20 cellular contexts compared by ENCODE assay signal in the genomic region with DNA sequence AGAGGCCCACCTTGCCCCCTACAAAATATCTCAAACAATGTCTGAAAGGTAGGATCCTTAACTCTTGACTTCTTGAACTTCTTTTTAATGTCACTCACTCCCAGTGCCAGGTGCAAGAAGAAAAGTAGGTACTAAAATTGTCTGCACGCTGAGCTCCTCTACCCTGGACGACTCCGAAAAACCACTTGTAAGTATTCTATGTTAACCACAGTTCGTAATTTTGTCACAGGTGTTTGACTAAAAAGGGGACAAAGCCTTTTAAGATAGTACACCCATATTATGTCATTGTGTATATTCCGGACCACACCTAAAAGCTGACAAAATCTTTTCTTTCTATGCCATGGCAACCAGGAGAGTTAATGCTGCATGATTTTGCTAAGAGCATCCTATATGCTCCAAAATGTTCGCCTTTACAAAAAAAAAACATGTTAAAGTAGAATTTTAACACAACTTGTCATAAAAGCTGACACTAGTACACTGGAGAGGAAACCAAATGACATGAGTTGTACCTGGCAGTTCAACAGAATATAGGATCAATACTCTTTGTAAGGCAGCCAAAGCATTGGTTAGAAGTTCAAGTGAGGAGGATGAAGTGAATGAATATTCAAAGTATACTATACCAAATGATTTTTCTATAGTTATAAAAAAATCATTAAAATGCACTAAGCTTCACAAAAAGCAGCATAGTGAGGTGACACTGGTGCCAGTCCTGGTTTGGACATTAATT.
A peak's percentile ranks its signal among the peaks of the same experiment; 100 is the strongest.
DNase-seq lines count a peak whose midpoint lies in the region; ATAC-seq and TF ChIP-seq lines count a peak whose summit lies in the region.
"Had no signal": no experiment of that assay in that cellular context is flagged by ENCODE, and none has a peak within 500 bp of the region (broad histone marks: within the 10 kb centered on the region; RNA-seq: fewer than 3 reads in every experiment).

No MANE protein-coding gene starts in this region.

- H3K4me3 ChIP-seq in KMS-11 (IDR thresholded peaks at IDR 0.05; ENCODE audit: insufficient read depth, low read depth, low read length) = no peak overlapping the region
- H3K4me3 ChIP-seq in mucosa of descending colon = no peak overlapping the region
- no peak overlapping the region for H3K4me3 ChIP-seq in GM23248
- H3K4me3 ChIP-seq: PC-9, transverse colon had no signal

- peaks cover 15% of the 10 kb centered on the region for H3K4me1 Mint-ChIP-seq in activated T-helper 17 cell treated with anti-CD3 and anti-CD28 coated beads, Interleukin-2, amount 50 U/mL, for 72 hours

- 95 to 97% methylated on average over 6 of the region's 6 CpGs for WGBS in GM23248 (ENCODE audit: low coverage in 1 of 2, low lambda C conversion rate in 2 of 2, missing lambda C conversion rate in 2 of 2), 2 experiments

- no peaks in the 10 kb centered on the region for H4K20me1 ChIP-seq in KMS-11 (ENCODE audit: insufficient read depth)
- H4K20me1 ChIP-seq in GM23248 (ENCODE audit: insufficient read depth) = no peaks in the 10 kb centered on the region

- H3K4me1 ChIP-seq in KMS-11 (ENCODE audit: low read depth, poor library complexity, severe bottlenecking) (peaks cover 57% of the 10 kb centered on the region), mucosa of descending colon (ENCODE audit: low read depth) (no peaks in the 10 kb centered on the region), GM23248 (ENCODE audit: insufficient read depth) (peaks cover 12% of the 10 kb centered on the region)
- H3K4me1 ChIP-seq: foreskin keratinocyte had no signal

- intact Hi-C loops in mucosa of descending colon (cut with DNase I, micrococcal nuclease) = no loop called here

- H3K79me2 ChIP-seq in KMS-11 (ENCODE audit: insufficient read depth, low read depth) (no peaks in the 10 kb centered on the region), GM23248 (ENCODE audit: insufficient read depth) (peaks cover 10% of the 10 kb centered on the region; the same call in 1 of the 2 replicates)

- 0 out of 2 replicates have a peak, but pooled peaks cover 11% of the 10 kb centered on the region for H3F3A ChIP-seq in GM23248 (ENCODE audit: insufficient read depth)

- in situ Hi-C loops in GM23248 (cut with MboI) = no loop called here

- DNase-seq in activated CD4-positive, CD25-positive, alpha-beta regulatory T cell treated with anti-CD3 and anti-CD28 coated beads, Interleukin-2, amount 50 U/mL, for 72 hours = no peak
- DNase-seq in mucosa of descending colon (no peak), dedifferentiated amniotic fluid mesenchymal stem cell (ENCODE audit: extremely low spot score) (no peak), GM23248 (no peak)
- DNase-seq: 8988T; amygdala; C1 segment of cervical spinal cord; DMS79 treated with DMSO at 0.1 percent for 48 hours; foreskin keratinocyte; left cardiac atrium; NCI-H2029; NCI-H526; PC-9; stimulated activated CD4-positive, alpha-beta T cell treated with anti-CD3 and anti-CD28 coated beads, Interleukin-4, amount 100 ng/mL, for 1 hour had no signal

- peak; percentile 88 to 90 for ATAC-seq in activated CD4-positive, CD25-positive, alpha-beta regulatory T cell treated with anti-CD3 and anti-CD28 coated beads, Interleukin-2, amount 50 U/mL, for 24 hours
- ATAC-seq in activated T-helper 17 cell treated with anti-CD3 and anti-CD28 coated beads, Interleukin-2, amount 50 U/mL, for 72 hours (replicated peaks) = peak; percentile 90
- ATAC-seq in mucosa of descending colon = peak; percentile 7
- ATAC-seq in HG02840 (IDR thresholded peaks at IDR 0.05; ENCODE audit: low FRiP score, unreplicated experiment) = no peak
- ATAC-seq: foreskin keratinocyte, HCT116, left cardiac atrium had no signal

- TF ChIP-seq CTCF in KMS-11 (conservative IDR thresholded peaks at IDR 0.05; ENCODE audit: low read depth, low read length) (no peak), mucosa of descending colon (IDR thresholded peaks at IDR 0.05) (no peak)

- H3K27me3 Mint-ChIP-seq in activated T-helper 17 cell treated with anti-CD3 and anti-CD28 coated beads, Interleukin-2, amount 50 U/mL, for 72 hours = no peaks in the 10 kb centered on the region

- peak overlapping the region; percentile 14; the same call in 1 of the 2 replicates for H2AFZ ChIP-seq in KMS-11 (ENCODE audit: low read depth)
- no peak overlapping the region for H2AFZ ChIP-seq in GM23248
- H2AFZ ChIP-seq: PC-9 had no signal

- H3K4me2 ChIP-seq in KMS-11 (peak overlapping the region; percentile 67), GM23248 (ENCODE audit: unreplicated experiment) (no peak overlapping the region)
- H3K4me2 ChIP-seq: PC-9 had no signal

- no peaks in the 10 kb centered on the region for H3K9me3 Mint-ChIP-seq in activated T-helper 17 cell treated with anti-CD3 and anti-CD28 coated beads, Interleukin-2, amount 50 U/mL, for 72 hours

- H3K27ac ChIP-seq in KMS-11 = peak overlapping the region; percentile 81
- H3K27ac ChIP-seq in GM23248 = no peak overlapping the region
- H3K27ac ChIP-seq: foreskin keratinocyte, PC-9, transverse colon had no signal

- peak overlapping the region; percentile 47 for H3K4me3 Mint-ChIP-seq in activated T-helper 17 cell treated with anti-CD3 and anti-CD28 coated beads, Interleukin-2, amount 50 U/mL, for 72 hours

- peak overlapping the region; percentile 44 for H3K27ac Mint-ChIP-seq in activated T-helper 17 cell treated with anti-CD3 and anti-CD28 coated beads, Interleukin-2, amount 50 U/mL, for 72 hours

- no peaks in the 10 kb centered on the region for H3K27me3 ChIP-seq in KMS-11 (ENCODE audit: insufficient read depth, low read depth)
- H3K27me3 ChIP-seq in GM23248 (replicated peaks; ENCODE audit: insufficient read depth) = no peaks in the 10 kb centered on the region
- H3K27me3 ChIP-seq: foreskin keratinocyte, transverse colon had no signal

- H3K9ac ChIP-seq in KMS-11 (peak overlapping the region; percentile 39; the same call in 1 of the 2 replicates), GM23248 (no peak overlapping the region)

- no peaks in the 10 kb centered on the region for H3K9me3 ChIP-seq in mucosa of descending colon
- no peaks in the 10 kb centered on the region for H3K9me3 ChIP-seq in GM23248 (ENCODE audit: low read depth)
- H3K9me3 ChIP-seq: transverse colon had no signal

- peaks cover 3% of the 10 kb centered on the region for H3K36me3 Mint-ChIP-seq in activated T-helper 17 cell treated with anti-CD3 and anti-CD28 coated beads, Interleukin-2, amount 50 U/mL, for 72 hours (ENCODE audit: low read depth)

- H3K9me2 ChIP-seq in GM23248 (ENCODE audit: insufficient read depth) = 0 out of 2 replicates have a peak, but pooled peaks cover 3% of the 10 kb centered on the region

- H3K36me3 ChIP-seq in KMS-11 (ENCODE audit: insufficient read depth) (no peaks in the 10 kb centered on the region), mucosa of descending colon (ENCODE audit: low read depth) (no peaks in the 10 kb centered on the region), GM23248 (ENCODE audit: low read depth) (no peaks in the 10 kb centered on the region)
- H3K36me3 ChIP-seq: transverse colon had no signal
